Comparison of ENCODE assay signal across 8 cellular contexts in the genomic region with DNA sequence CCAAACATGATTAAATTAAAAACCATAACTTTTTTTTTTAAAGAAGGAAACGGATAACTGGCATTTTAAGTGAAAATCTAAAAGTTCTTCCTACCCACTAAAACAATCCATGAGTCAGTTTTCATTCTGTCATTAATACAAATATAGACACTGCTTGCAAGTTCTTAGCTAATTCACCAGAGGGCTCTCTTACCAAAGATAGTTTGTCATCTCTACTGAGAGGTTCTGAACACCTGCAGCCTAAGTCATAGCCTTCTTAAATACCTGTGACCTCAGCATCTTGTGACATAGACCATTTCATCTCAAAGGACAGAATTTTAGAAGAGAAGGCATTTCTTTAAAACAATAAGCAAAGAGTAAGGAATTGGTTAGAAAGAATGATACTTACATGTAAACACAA.
DNase-seq lines count a peak whose midpoint lies in the region; ATAC-seq, FAIRE-seq and TF ChIP-seq lines count a peak whose summit lies in the region.

No MANE protein-coding gene starts in this region.

- no peak overlapping the region for H3K4me3 ChIP-seq in brain microvascular endothelial cell (ENCODE audit: low read depth, low read length)

- no peaks in the 10 kb centered on the region for H3K27me3 ChIP-seq in brain microvascular endothelial cell (replicated peaks)

- peak; percentile 96 for FAIRE-seq in colon (lab: Jason Lieb, UNC)

- no peak for TF ChIP-seq CTCF in brain microvascular endothelial cell (IDR thresholded peaks at IDR 0.05; ENCODE audit: low read depth, low read length, missing control alignments)
- no peak for TF ChIP-seq CTCF in omental fat pad (IDR thresholded peaks at IDR 0.05)

- DNase-seq in NCI-H2107 treated with DMSO at 0.1 percent for 48 hours (lab: John Stamatoyannopoulos, UW; ENCODE audit: unreplicated experiment): peak; percentile 25
- no peak for DNase-seq in NCI-H2107 (lab: John Stamatoyannopoulos, UW)
- peak; percentile 23 for DNase-seq in NCI-H2171 treated with DMSO at 0.1 percent for 48 hours (lab: John Stamatoyannopoulos, UW)
- DNase-seq in renal cortical epithelial cell (ENCODE audit: low read depth): peak; percentile 52
- no peak for DNase-seq in brain microvascular endothelial cell
- no peak for DNase-seq in omental fat pad (ENCODE audit: low spot score)
- no peak for DNase-seq in EL

- ATAC-seq in omental fat pad (ENCODE audit: low FRiP score): no peak

- no peaks in the 10 kb centered on the region for H3K36me3 ChIP-seq in brain microvascular endothelial cell (replicated peaks)

- H3K27ac ChIP-seq in brain microvascular endothelial cell: no peak overlapping the region

- in situ Hi-C loops in brain microvascular endothelial cell (cut with HindIII; ENCODE audit: low pct_ligation_motif_present, low sequenced_read_pairs): no loop called here

Comparison
In these comparisons a context has a peak if more than half of its experiments do, and no peak if none do; other contexts are left out.
1. DNase-seq: peak in NCI-H2107 treated with DMSO at 0.1 percent for 48 hours (single experiment), NCI-H2171 treated with DMSO at 0.1 percent for 48 hours (single experiment) and renal cortical epithelial cell (single experiment); none in NCI-H2107 (single experiment), brain microvascular endothelial cell (single experiment), omental fat pad (single experiment) and EL (single experiment).